8 cellular contexts compared by ENCODE assay signal in genomic region chr13:40910324-40911050, GRCh38.
DNase-seq lines count a peak whose midpoint lies in the region; ATAC-seq lines count a peak whose summit lies in the region.
"Had no signal": no experiment of that assay in that cellular context is flagged by ENCODE, and none has a peak within 500 bp of the region (broad histone marks: within the 10 kb centered on the region; RNA-seq: fewer than 3 reads in every experiment).

No MANE protein-coding gene starts in this region.

- DNase-seq in fibroblast of peridontal ligament (ENCODE audit: extremely low read depth) (peak; percentile 27), posterior vena cava (ENCODE audit: low spot score) (no peak), SW480 (ENCODE audit: low spot score) (no peak)
- DNase-seq: NCI-H510A had no signal

- intact Hi-C loops in posterior vena cava (cut with DNase I), result no loop called here

- ATAC-seq in GM18498 (IDR thresholded peaks at IDR 0.05; ENCODE audit: unreplicated experiment) (peak; percentile 60), GM19463 (IDR thresholded peaks at IDR 0.05; ENCODE audit: unreplicated experiment) (peak; percentile 83), HG03565 (IDR thresholded peaks at IDR 0.05; ENCODE audit: unreplicated experiment) (peak; percentile 82), HG03159 (IDR thresholded peaks at IDR 0.05; ENCODE audit: unreplicated experiment) (no peak)
